Comparison of ENCODE assay signal across 8 cellular contexts in genomic region chr1:35568975-35569395, GRCh38. TPM values are rescaled to one million over a fixed set of nuclear protein-coding genes. Genes with fewer than 3 reads are reported as not detected.
DNase-seq lines count a peak whose midpoint lies in the region; ATAC-seq, FAIRE-seq and TF ChIP-seq lines count a peak whose summit lies in the region.

No MANE protein-coding gene starts in this region.

- H2BK5ac ChIP-seq in H1 (ENCODE audit: low read depth, low read length) = no peak overlapping the region
- no peak overlapping the region for H2BK5ac ChIP-seq in mesendoderm (ENCODE audit: low read length)

- H3K4ac ChIP-seq in H1 (replicated peaks; ENCODE audit: insufficient read length, low read depth, low read length) (no peak overlapping the region), mesendoderm (ENCODE audit: low read depth, low read length) (no peak overlapping the region)

- H4K20me1 ChIP-seq in H1 (replicated peaks in 1 of 2; ENCODE audit: control insufficient read depth in 1 of 2, insufficient read depth in 2 of 2, low read length in 2 of 2) = peaks cover 2 to 18% of the 10 kb centered on the region in 2 experiments

- peaks cover 7% of the 10 kb centered on the region; the same call in 1 of the 2 replicates for H3K23me2 ChIP-seq in H1 (ENCODE audit: low read depth, low read length)

- H4K8ac ChIP-seq in H1 (ENCODE audit: extremely low read depth, insufficient read depth, low read length) = no peak overlapping the region
- no peak overlapping the region for H4K8ac ChIP-seq in mesendoderm (ENCODE audit: low read depth, low read length)

- no peak overlapping the region for H2BK15ac ChIP-seq in H1 (ENCODE audit: low read length)
- H2BK15ac ChIP-seq in mesendoderm (replicated peaks; ENCODE audit: low read depth) = no peak overlapping the region

- no peaks in the 10 kb centered on the region for H3K9me3 ChIP-seq in H1 (ENCODE audit: insufficient read depth in 2 of 2, low read depth in 1 of 2, low read length in 1 of 2)

- H3K27me3 ChIP-seq in H1 (replicated peaks in 1 of 4; ENCODE audit: control insufficient read depth in 3 of 4, extremely low read depth in 1 of 4, insufficient read depth in 3 of 4, low read length in 3 of 4) = peaks cover 25 to 47% (median 38%) of the 10 kb centered on the region in 4 experiments
- H3K27me3 ChIP-seq in mesendoderm (ENCODE audit: insufficient read depth, low read length, poor library complexity) = peaks cover 26% of the 10 kb centered on the region

- TF ChIP-seq EP300 in H1 (IDR thresholded peaks at IDR 0.05; ENCODE audit: borderline replicate concordance in 1 of 2, low read depth in 2 of 2, low read length in 2 of 2) = no peak

- H3K18ac ChIP-seq in H1 (ENCODE audit: extremely low read depth, low read length) (no peak overlapping the region), mesendoderm (ENCODE audit: low read length) (no peak overlapping the region)

- peak; percentile 65 for ATAC-seq in activated CD8-positive, alpha-beta T cell treated with anti-CD3 and anti-CD28 coated beads, Interleukin-2, amount 10 ng/mL, durations not matched to agents 7 days and 5 days
- ATAC-seq in HG02840 (IDR thresholded peaks at IDR 0.05; ENCODE audit: low FRiP score, unreplicated experiment) = no peak

- CTCF ChIA-PET in HEK293T (lab: Yijun Ruan, JAX) = interaction anchor here (0.6 to 1.9 kb wide), 12 partner anchors 11 to 352 kb away, joined by 3 to 32 read pairs (median 4); no protein-coding TSS in a partner anchor
- CTCF ChIA-PET in activated CD8-positive, alpha-beta T cell treated with anti-CD3 and anti-CD28 coated beads, Interleukin-2, amount 10 ng/mL, durations not matched to agents 7 days and 5 days (lab: Charles Lee) = interaction anchor here (0.7 to 5.9 kb wide), 42 partner anchors 9 to 215 kb away, joined by 3 to 192 read pairs (median 4); partner anchors contain the start of gene CLSPN
- CTCF ChIA-PET in H1 (lab: Charles Lee; ENCODE audit: partially characterized antibody) = interaction anchor here (0.6 to 5.8 kb wide), 49 partner anchors 9 to 410 kb away, joined by 3 to 91 read pairs (median 4); partner anchors contain the start of genes C1orf216 and KIAA0319L

- POLR2A ChIA-PET in HEK293T (lab: Yijun Ruan, JAX) = interaction anchor here (1.0 to 2.0 kb wide), 3 partner anchors 10 to 201 kb away, joined by 3 to 13 read pairs (median 4); partner anchors contain the start of gene CLSPN
- POLR2A ChIA-PET in activated CD8-positive, alpha-beta T cell treated with anti-CD3 and anti-CD28 coated beads, Interleukin-2, amount 10 ng/mL, durations not matched to agents 7 days and 5 days (lab: Charles Lee) = interaction anchor here (1.1 to 1.6 kb wide), 2 partner anchors 9 to 48 kb away, joined by 3 to 5 read pairs; no protein-coding TSS in a partner anchor
- POLR2A ChIA-PET in H1 (lab: Charles Lee; ENCODE audit: partially characterized antibody) = interaction anchor here (0.6 to 3.2 kb wide), 10 partner anchors 8 to 180 kb away, joined by 3 to 12 read pairs (median 5); partner anchors contain the start of genes C1orf216 and KIAA0319L

- H3K79me2 ChIP-seq in H1 (ENCODE audit: control insufficient read depth in 1 of 2, insufficient read depth in 2 of 2, low read length in 2 of 2) (no peaks in the 10 kb centered on the region), mesendoderm (ENCODE audit: control insufficient read depth, insufficient read depth, low read length) (no peaks in the 10 kb centered on the region)

- H3K23ac ChIP-seq in H1 (ENCODE audit: insufficient read length) (no peak overlapping the region), mesendoderm (ENCODE audit: low read length) (no peak overlapping the region)

- TF ChIP-seq POLR2A in H1 (IDR thresholded peaks at IDR 0.05; ENCODE audit: control extremely low read depth in 1 of 2, low read depth in 2 of 2, low read length in 2 of 2) = no peak

- 28% methylated on average over 4 of the region's 4 CpGs; no CpG with 5 or more reads in 1 of the 2 experiments for WGBS in H1 (ENCODE audit: extremely low coverage in 1 of 2, insufficient coverage in 1 of 2, insufficient read length in 1 of 2, insufficient replicate concordance in 2 of 2, low coverage in 1 of 2, low lambda C conversion rate in 2 of 2, missing lambda C conversion rate in 1 of 2), 2 experiments
- no CpG with 5 or more reads among the region's 4 CpGs for WGBS in mesendoderm (ENCODE audit: extremely low coverage, insufficient coverage, low lambda C conversion rate)

- TF ChIP-seq CTCF in H1 (IDR thresholded peaks at IDR 0.05; ENCODE audit: control extremely low read depth in 1 of 3, insufficient read depth in 1 of 3, low read depth in 1 of 3, low read length in 3 of 3) = peak; percentile 84 to 96 (median 94)

- H4K5ac ChIP-seq in H1 (ENCODE audit: insufficient read length, low read depth, low read length) = no peak overlapping the region
- no peak overlapping the region for H4K5ac ChIP-seq in mesendoderm (ENCODE audit: low read length)

- H3K9ac ChIP-seq in H1 (replicated peaks in 1 of 4; ENCODE audit: extremely low read depth in 1 of 4, low read depth in 3 of 4, low read length in 3 of 4) (no peak overlapping the region), mesendoderm (ENCODE audit: low read length) (no peak overlapping the region)

- no peak overlapping the region for H2BK20ac ChIP-seq in H1 (ENCODE audit: low read length)

- H2BK120ac ChIP-seq in H1 (replicated peaks; ENCODE audit: low read depth, low read length) (no peak overlapping the region), mesendoderm (ENCODE audit: low read depth, low read length) (no peak overlapping the region)

- H3K9me3 Mint-ChIP-seq in activated CD8-positive, alpha-beta T cell treated with anti-CD3 and anti-CD28 coated beads, Interleukin-2, amount 10 ng/mL, durations not matched to agents 7 days and 5 days (ENCODE audit: insufficient read depth) = no peaks in the 10 kb centered on the region

- H3K27ac Mint-ChIP-seq in activated CD8-positive, alpha-beta T cell treated with anti-CD3 and anti-CD28 coated beads, Interleukin-2, amount 10 ng/mL, durations not matched to agents 7 days and 5 days = no peak overlapping the region

- no peak overlapping the region for H3K14ac ChIP-seq in H1 (ENCODE audit: insufficient read length)

- H3K4me1 ChIP-seq in H1 (replicated peaks in 1 of 4; ENCODE audit: control insufficient read depth in 3 of 4, insufficient read depth in 4 of 4, low read length in 3 of 4) (peaks cover 0 to 2% (median 0%) of the 10 kb centered on the region in 4 experiments; a peak in 4 of 7 replicates), mesendoderm (ENCODE audit: control insufficient read depth, low read depth, low read length) (peaks cover 2% of the 10 kb centered on the region)

- H3K36me3 ChIP-seq in H1 (ENCODE audit: control insufficient read depth in 2 of 4, insufficient read depth in 4 of 4, low read length in 3 of 4) (peaks cover 0 to 14% (median 4%) of the 10 kb centered on the region in 4 experiments; a peak in 5 of 8 replicates), mesendoderm (ENCODE audit: control insufficient read depth, insufficient read depth, low read length) (peaks cover 1% of the 10 kb centered on the region)

- H3K4me1 Mint-ChIP-seq in activated CD8-positive, alpha-beta T cell treated with anti-CD3 and anti-CD28 coated beads, Interleukin-2, amount 10 ng/mL, durations not matched to agents 7 days and 5 days (ENCODE audit: low read depth) = peaks cover 16% of the 10 kb centered on the region

- no peak overlapping the region for H2AFZ ChIP-seq in H1 (ENCODE audit: low read length)

- H2AK5ac ChIP-seq in H1 (ENCODE audit: low read depth, low read length) (no peak overlapping the region), mesendoderm (ENCODE audit: low read length) (no peak overlapping the region)

- H3K36me3 Mint-ChIP-seq in activated CD8-positive, alpha-beta T cell treated with anti-CD3 and anti-CD28 coated beads, Interleukin-2, amount 10 ng/mL, durations not matched to agents 7 days and 5 days (ENCODE audit: low read depth) = peaks cover 2% of the 10 kb centered on the region

- FAIRE-seq in H1 (lab: Jason Lieb, UNC) = peak; percentile 99

- H2BK12ac ChIP-seq in H1 (ENCODE audit: low read depth, low read length) = no peak overlapping the region

- peak; percentile 69 for DNase-seq in CD1c-positive myeloid dendritic cell (ENCODE audit: extremely low spot score)
- DNase-seq in HEK293T (ENCODE audit: extremely low spot score) = peak; percentile 85
- DNase-seq in NCI-H774 (lab: John Stamatoyannopoulos, UW) = peak; percentile 66
- DNase-seq in activated CD8-positive, alpha-beta T cell treated with anti-CD3 and anti-CD28 coated beads, Interleukin-2, amount 10 ng/mL, durations not matched to agents 7 days and 5 days = peak; percentile 82
- DNase-seq in H1 (ENCODE audit: low read depth in 1 of 2, low spot score in 2 of 2) = peak in 1 of 2 experiments; percentile 87
- DNase-seq in mesendoderm = peak; percentile 79
- peak; percentile 21 to 74 (median 44) for DNase-seq in stimulated activated naive CD4-positive, alpha-beta T cell (lab: John Stamatoyannopoulos, UW)

- H4K91ac ChIP-seq in H1 (replicated peaks; ENCODE audit: insufficient read length, low read length) = no peak overlapping the region

- H3K4me2 ChIP-seq in H1 (ENCODE audit: insufficient read depth in 1 of 2, low read depth in 2 of 2, low read length in 2 of 2) (no peak overlapping the region), mesendoderm (ENCODE audit: low read length) (no peak overlapping the region)

- H3K27ac ChIP-seq in H1 (ENCODE audit: low read depth, low read length) (no peak overlapping the region), mesendoderm (ENCODE audit: low read depth, low read length) (no peak overlapping the region)

- H3K4me3 ChIP-seq in H1 (ENCODE audit: extremely low read depth in 1 of 4, insufficient read depth in 2 of 4, low read depth in 3 of 4, low read length in 4 of 4) (no peak overlapping the region), mesendoderm (ENCODE audit: low read length) (no peak overlapping the region)

- H3K56ac ChIP-seq in H1 (replicated peaks; ENCODE audit: insufficient read length, low read depth, low read length) = no peak overlapping the region
- H3K56ac ChIP-seq in mesendoderm (ENCODE audit: low read length) = no peak overlapping the region

- H3K4me3 Mint-ChIP-seq in activated CD8-positive, alpha-beta T cell treated with anti-CD3 and anti-CD28 coated beads, Interleukin-2, amount 10 ng/mL, durations not matched to agents 7 days and 5 days = no peak overlapping the region

- H3K27me3 Mint-ChIP-seq in activated CD8-positive, alpha-beta T cell treated with anti-CD3 and anti-CD28 coated beads, Interleukin-2, amount 10 ng/mL, durations not matched to agents 7 days and 5 days (ENCODE audit: low read depth) = peaks cover 21% of the 10 kb centered on the region

- TF ChIP-seq RAD21 in H1 (IDR thresholded peaks at IDR 0.05 in 1 of 2, conservative IDR thresholded peaks at IDR 0.05 in 1 of 2; ENCODE audit: low read depth in 2 of 2, low read length in 2 of 2) = peak; percentile 96

- H3K79me1 ChIP-seq in H1 (ENCODE audit: low read depth, low read length) (no peaks in the 10 kb centered on the region), mesendoderm (ENCODE audit: low read length) (no peaks in the 10 kb centered on the region)

RNA-seq across cellular contexts. Expression of gene TFAP2E, which starts 4.1 kb away (rescaled TPM):
- 1 to 10 TPM; 1.0 to 1.1 TPM for total RNA-seq in activated CD8-positive, alpha-beta T cell treated with anti-CD3 and anti-CD28 coated beads, Interleukin-2, amount 10 ng/mL, durations not matched to agents 7 days and 5 days
- total RNA-seq in H1 (2021; fragmentation: NEBNext Ultra II Directional; extraction: Animal tissue kit (Norgen Biotek cat#: 25700)) = 0.50 and 0.61 TPM in 2 replicates
- polyA plus RNA-seq in H1 (2011; rRNA removed) = 0.17 and 0.24 TPM in 2 replicates
- polyA plus RNA-seq in H1 (2011; cell fraction: cytosol; rRNA removed) = 0.18 TPM
- polyA plus RNA-seq in H1 (2011; cell fraction: nucleus; rRNA removed) = 0.24 TPM
- polyA plus RNA-seq in H1 (2012, experiment 1 of 2) = 0.26 to 0.83 TPM (median 0.55 TPM) in 4 replicates
- polyA plus RNA-seq in H1 (2012, experiment 2 of 2) = 0.34 TPM
- polyA plus RNA-seq in H1 (2013, experiment 1 of 2) = 0.20 TPM
- 0.20 TPM for polyA plus RNA-seq in H1 (2013, experiment 2 of 2)
- 0.12 TPM in 1 of 2 replicates, not detected in the other for polyA minus RNA-seq in H1 (2011; rRNA and poly(A)+ RNA removed)
- polyA minus RNA-seq in H1 (2011; cell fraction: cytosol; rRNA and poly(A)+ RNA removed) = not detected
- polyA minus RNA-seq in H1 (2011; cell fraction: nucleus; rRNA and poly(A)+ RNA removed) = not detected
- polyA plus RNA-seq in mesendoderm (2013, experiment 1 of 2) = 0.20 TPM
- polyA plus RNA-seq in mesendoderm (2013, experiment 2 of 2) = 0.14 TPM

RNA-seq across cellular contexts. Expression of gene NCDN, which starts 11.4 kb away (rescaled TPM):
- 10 to 100 TPM; 19.3 to 19.4 TPM for total RNA-seq in activated CD8-positive, alpha-beta T cell treated with anti-CD3 and anti-CD28 coated beads, Interleukin-2, amount 10 ng/mL, durations not matched to agents 7 days and 5 days
- 35.4 and 36.5 TPM in 2 replicates for total RNA-seq in H1 (2021; fragmentation: NEBNext Ultra II Directional; extraction: Animal tissue kit (Norgen Biotek cat#: 25700))
- polyA plus RNA-seq in H1 (2011; rRNA removed) = 26.2 and 38.8 TPM in 2 replicates
- polyA plus RNA-seq in H1 (2011; cell fraction: cytosol; rRNA removed) = 23.8 TPM
- 39.9 TPM for polyA plus RNA-seq in H1 (2011; cell fraction: nucleus; rRNA removed)
- polyA plus RNA-seq in H1 (2012, experiment 1 of 2) = 22.6 to 34.5 TPM (median 30.7 TPM) in 4 replicates
- polyA plus RNA-seq in H1 (2012, experiment 2 of 2) = 26.7 TPM
- polyA plus RNA-seq in H1 (2013, experiment 1 of 2) = 17.8 TPM
- polyA plus RNA-seq in H1 (2013, experiment 2 of 2) = 15.8 TPM
- polyA minus RNA-seq in H1 (2011; rRNA and poly(A)+ RNA removed) = 15.6 and 19.2 TPM in 2 replicates
- 20.6 TPM for polyA minus RNA-seq in H1 (2011; cell fraction: cytosol; rRNA and poly(A)+ RNA removed)
- polyA minus RNA-seq in H1 (2011; cell fraction: nucleus; rRNA and poly(A)+ RNA removed) = 21.7 TPM
- 27.8 TPM for polyA plus RNA-seq in mesendoderm (2013, experiment 1 of 2)
- polyA plus RNA-seq in mesendoderm (2013, experiment 2 of 2) = 28.0 TPM

RNA-seq across cellular contexts. Expression of gene KIAA0319L, which starts 11.8 kb away (rescaled TPM):
- total RNA-seq in activated CD8-positive, alpha-beta T cell treated with anti-CD3 and anti-CD28 coated beads, Interleukin-2, amount 10 ng/mL, durations not matched to agents 7 days and 5 days = 10 to 100 TPM; 27.0 to 36.1 TPM
- total RNA-seq in H1 (2021; fragmentation: NEBNext Ultra II Directional; extraction: Animal tissue kit (Norgen Biotek cat#: 25700)) = 49.4 and 55.7 TPM in 2 replicates
- polyA plus RNA-seq in H1 (2011; rRNA removed) = 40.1 and 49.8 TPM in 2 replicates
- 63.9 TPM for polyA plus RNA-seq in H1 (2011; cell fraction: cytosol; rRNA removed)
- polyA plus RNA-seq in H1 (2011; cell fraction: nucleus; rRNA removed) = 69.4 TPM
- 45.0 to 53.8 TPM (median 50.2 TPM) in 4 replicates for polyA plus RNA-seq in H1 (2012, experiment 1 of 2)
- polyA plus RNA-seq in H1 (2012, experiment 2 of 2) = 18.2 TPM
- polyA plus RNA-seq in H1 (2013, experiment 1 of 2) = 54.5 TPM
- polyA plus RNA-seq in H1 (2013, experiment 2 of 2) = 52.7 TPM
- polyA minus RNA-seq in H1 (2011; rRNA and poly(A)+ RNA removed) = 97.4 and 122 TPM in 2 replicates
- polyA minus RNA-seq in H1 (2011; cell fraction: cytosol; rRNA and poly(A)+ RNA removed) = 39.8 TPM
- 125 TPM for polyA minus RNA-seq in H1 (2011; cell fraction: nucleus; rRNA and poly(A)+ RNA removed)
- polyA plus RNA-seq in mesendoderm (2013, experiment 1 of 2) = 15.1 TPM
- 16.4 TPM for polyA plus RNA-seq in mesendoderm (2013, experiment 2 of 2)
